ENCODE assay signal across 13 cellular contexts in genomic region chr16:56303880-56304279, GRCh38.
DNase-seq lines count a peak whose midpoint lies in the region; ATAC-seq and TF ChIP-seq lines count a peak whose summit lies in the region.
"Had no signal": no experiment of that assay in that cellular context is flagged by ENCODE, and none has a peak within 500 bp of the region (broad histone marks: within the 10 kb centered on the region; RNA-seq: fewer than 3 reads in every experiment).

No MANE protein-coding gene starts in this region.

- intact Hi-C loops in spleen (cut with DNase I; ENCODE audit: low total_unique reads), result no loop called here

- H3K27ac Mint-ChIP-seq in chondrocyte (ENCODE audit: unreplicated experiment), result no peak overlapping the region
- H3K27ac Mint-ChIP-seq in CD8-positive, alpha-beta memory T cell, result peak overlapping the region in 2 of 8 donors; percentile 22 to 42
- H3K27ac Mint-ChIP-seq: CD4-positive, CD25-positive, alpha-beta regulatory T cell had no signal

- H3K36me3 Mint-ChIP-seq in chondrocyte (ENCODE audit: low read depth), result peaks cover 1% of the 10 kb centered on the region
- H3K36me3 Mint-ChIP-seq in CD8-positive, alpha-beta memory T cell, result peaks cover 0 to 5% (median 0%) of the 10 kb centered on the region in 3 donors
- H3K36me3 Mint-ChIP-seq: CD4-positive, CD25-positive, alpha-beta regulatory T cell had no signal

- no peaks in the 10 kb centered on the region for H3K9me3 Mint-ChIP-seq in chondrocyte (ENCODE audit: low read depth)
- no peaks in the 10 kb centered on the region for H3K9me3 Mint-ChIP-seq in CD8-positive, alpha-beta memory T cell
- H3K9me3 Mint-ChIP-seq: CD4-positive, CD25-positive, alpha-beta regulatory T cell had no signal

- 87 to 92% (median 90%) methylated on average over 6 of the region's 6 CpGs for WGBS in spleen, 5 donors
- WGBS in suprapubic skin, result 90% methylated on average over 6 of the region's 6 CpGs

- POLR2A ChIA-PET in CD8-positive, alpha-beta memory T cell (lab: Charles Lee), result no interaction called here

- TF ChIP-seq POLR2A in spleen (IDR thresholded peaks at IDR 0.05), result no peak
- no peak for TF ChIP-seq POLR2A in suprapubic skin (IDR thresholded peaks at IDR 0.05)

- CTCF ChIA-PET in CD8-positive, alpha-beta memory T cell (lab: Charles Lee), result interaction anchor here (3.4 kb wide), 1 partner anchor 15 kb away, joined by 12 read pairs; no protein-coding TSS in a partner anchor

- H3K27ac ChIP-seq in angular gyrus (ENCODE audit: low read depth, low read length) (peak overlapping the region; percentile 96), spleen (no peak overlapping the region), suprapubic skin (no peak overlapping the region)
- no peak overlapping the region for H3K27ac ChIP-seq in CD8-positive, alpha-beta memory T cell (ENCODE audit: low read depth, low read length)
- H3K27ac ChIP-seq: BLaER1 treated with 17β-estradiol and CSF1 and Interleukin-3, amounts not matched to agents 10 nM and 100 nM had no signal

- peaks cover 0 to 7% (median 0%) of the 10 kb centered on the region in 7 donors for H3K27me3 ChIP-seq in spleen (replicated peaks in 1 of 7)
- no peaks in the 10 kb centered on the region for H3K27me3 ChIP-seq in CD8-positive, alpha-beta memory T cell (ENCODE audit: insufficient read depth, low read length, poor library complexity, severe bottlenecking)
- no peaks in the 10 kb centered on the region for H3K27me3 ChIP-seq in suprapubic skin
- H3K27me3 ChIP-seq: BLaER1 treated with 17β-estradiol and CSF1 and Interleukin-3, amounts not matched to agents 10 nM and 100 nM had no signal

- H3K4me1 Mint-ChIP-seq in chondrocyte (ENCODE audit: low read depth), result peaks cover 15% of the 10 kb centered on the region
- peaks cover 0 to 6% (median 5%) of the 10 kb centered on the region in 3 donors for H3K4me1 Mint-ChIP-seq in CD8-positive, alpha-beta memory T cell

- H3K9me3 ChIP-seq in spleen, result no peaks in the 10 kb centered on the region
- H3K9me3 ChIP-seq in CD8-positive, alpha-beta memory T cell (ENCODE audit: low read length), result no peaks in the 10 kb centered on the region
- no peaks in the 10 kb centered on the region for H3K9me3 ChIP-seq in suprapubic skin
- H3K9me3 ChIP-seq: BLaER1 treated with 17β-estradiol and CSF1 and Interleukin-3, amounts not matched to agents 10 nM and 100 nM; HAP-1 had no signal

- H3K27me3 Mint-ChIP-seq in chondrocyte (ENCODE audit: low read depth), result peaks cover 26% of the 10 kb centered on the region
- no peaks in the 10 kb centered on the region for H3K27me3 Mint-ChIP-seq in CD8-positive, alpha-beta memory T cell

- ATAC-seq in left lobe of liver, result peak; percentile 61

- TF ChIP-seq CTCF in chondrocyte (IDR thresholded peaks at IDR 0.05) (no peak), spleen (IDR thresholded peaks at IDR 0.05 in 8 of 11, conservative IDR thresholded peaks at IDR 0.05 in 3 of 11) (no peak), suprapubic skin (IDR thresholded peaks at IDR 0.05) (no peak)

- H3K4me3 ChIP-seq in spleen, result no peak overlapping the region
- H3K4me3 ChIP-seq in CD8-positive, alpha-beta memory T cell (ENCODE audit: low read length), result no peak overlapping the region
- H3K4me3 ChIP-seq in suprapubic skin, result no peak overlapping the region
- H3K4me3 ChIP-seq: BLaER1 treated with 17β-estradiol and CSF1 and Interleukin-3, amounts not matched to agents 10 nM and 100 nM; HAP-1 had no signal

- DNase-seq in chondrocyte (ENCODE audit: low spot score) (peak; percentile 30), left lobe of liver (ENCODE audit: low spot score) (no peak), spleen (peak; percentile 47), suprapubic skin (ENCODE audit: low spot score in 2 of 2) (no peak)
- no peak for DNase-seq in CD8-positive, alpha-beta memory T cell
- no peak for DNase-seq in activated CD4-positive, alpha-beta T cell treated with anti-CD3 and anti-CD28 coated beads for 4 hours
- DNase-seq: ACHN; CD4-positive, CD25-positive, alpha-beta regulatory T cell; DND-41; GDM1 had no signal

- H3K4me3 Mint-ChIP-seq in chondrocyte (ENCODE audit: unreplicated experiment), result no peak overlapping the region
- H3K4me3 Mint-ChIP-seq in CD8-positive, alpha-beta memory T cell, result no peak overlapping the region
- H3K4me3 Mint-ChIP-seq: CD4-positive, CD25-positive, alpha-beta regulatory T cell had no signal

- no peaks in the 10 kb centered on the region for H3K36me3 ChIP-seq in spleen
- H3K36me3 ChIP-seq in CD8-positive, alpha-beta memory T cell (ENCODE audit: insufficient read depth, low read length), result no peaks in the 10 kb centered on the region
- H3K36me3 ChIP-seq in suprapubic skin, result no peaks in the 10 kb centered on the region
- H3K36me3 ChIP-seq: BLaER1 treated with 17β-estradiol and CSF1 and Interleukin-3, amounts not matched to agents 10 nM and 100 nM; HAP-1 had no signal

- H3K4me1 ChIP-seq in spleen (peaks cover 0 to 12% (median 2%) of the 10 kb centered on the region in 6 donors), suprapubic skin (peaks cover 15% of the 10 kb centered on the region)
- no peaks in the 10 kb centered on the region for H3K4me1 ChIP-seq in CD8-positive, alpha-beta memory T cell (ENCODE audit: insufficient read depth, low read length)

- TF ChIP-seq EP300 in suprapubic skin (IDR thresholded peaks at IDR 0.05), result no peak

Comparison
In these comparisons a context has a peak if more than half of its experiments do, and no peak if none do; other contexts are left out.
1. DNase-seq: peak in chondrocyte (single experiment) and spleen (single experiment); none in left lobe of liver (single experiment), CD8-positive, alpha-beta memory T cell (0 of 5), suprapubic skin (0 of 2) and activated CD4-positive, alpha-beta T cell treated with anti-CD3 and anti-CD28 coated beads for 4 hours (0 of 2).